Comparison of ENCODE assay signal across 9 cellular contexts in the genomic region with DNA sequence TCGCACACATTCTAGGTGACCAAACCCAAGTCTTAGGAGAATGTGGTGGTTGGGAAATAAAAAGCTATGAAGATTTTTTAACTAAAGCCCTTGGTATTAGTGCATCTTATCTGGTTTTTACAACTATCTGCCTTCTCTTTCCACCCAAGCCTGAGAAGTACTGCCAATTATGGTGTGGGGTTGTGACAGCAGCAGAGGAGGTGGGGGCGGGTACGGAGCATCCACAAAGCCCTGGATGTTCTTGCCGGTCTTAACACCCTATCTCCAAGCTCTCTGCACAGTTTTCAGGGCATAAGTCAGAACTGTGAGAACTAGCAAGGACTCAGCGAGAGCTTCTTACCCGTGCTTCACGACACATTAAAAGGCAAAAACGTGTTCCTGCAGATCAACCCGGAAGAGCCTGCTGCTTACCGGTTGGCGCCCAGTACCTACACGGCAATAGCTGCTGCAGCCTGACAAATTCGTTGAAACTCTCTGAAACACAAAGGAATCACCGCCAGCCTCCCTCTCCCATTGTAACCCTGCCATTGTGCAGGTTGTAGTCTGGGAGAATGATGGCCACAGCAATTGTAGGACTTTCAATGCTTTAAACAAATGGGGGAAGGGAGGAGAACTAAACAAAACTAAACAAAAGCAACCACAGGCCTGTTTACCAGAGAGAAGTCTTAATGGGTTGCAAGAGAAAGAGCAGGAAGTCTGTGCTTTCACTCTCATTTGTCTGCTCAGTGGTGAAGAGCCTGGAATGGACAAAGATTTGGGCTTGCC.
DNase-seq lines count a peak whose midpoint lies in the region; ATAC-seq, FAIRE-seq and TF ChIP-seq lines count a peak whose summit lies in the region.
"Had no signal": no experiment of that assay in that cellular context is flagged by ENCODE, and none has a peak within 500 bp of the region (broad histone marks: within the 10 kb centered on the region; RNA-seq: fewer than 3 reads in every experiment).

No MANE protein-coding gene starts in this region.

- H3K27ac ChIP-seq in GM12878 (ENCODE audit: control insufficient read depth, insufficient read depth) (no peak overlapping the region), neuronal stem cell (replicated peaks; ENCODE audit: low read length) (peak overlapping the region; percentile 83)
- H3K27ac ChIP-seq: WERI-Rb-1 had no signal

- H3K4me2 ChIP-seq in GM12878 (ENCODE audit: control insufficient read depth, insufficient read depth): no peak overlapping the region
- H3K4me2 ChIP-seq in neuronal stem cell (ENCODE audit: insufficient read depth, low read length, poor library complexity, severe bottlenecking): peak overlapping the region; percentile 59

- H3K27me3 ChIP-seq in GM12878 (replicated peaks in 1 of 2; ENCODE audit: control insufficient read depth in 2 of 2, insufficient read depth in 2 of 2, low read length in 1 of 2) (no peaks in the 10 kb centered on the region), neuronal stem cell (ENCODE audit: control insufficient read depth in 3 of 3, insufficient read depth in 3 of 3, low read depth in 1 of 3, low read length in 3 of 3) (no peaks in the 10 kb centered on the region)

- 84% methylated on average over 14 of the region's 14 CpGs for WGBS in GM12878 (ENCODE audit: insufficient coverage, insufficient replicate concordance, low lambda C conversion rate, missing lambda C conversion rate)
- WGBS in neuronal stem cell (ENCODE audit: extremely low coverage in 2 of 2, insufficient read length in 2 of 2, insufficient replicate concordance in 1 of 2), 2 donors: no CpG with 5 or more reads among the region's 14 CpGs

- no peaks in the 10 kb centered on the region for H3K79me1 ChIP-seq in neuronal stem cell (ENCODE audit: low read depth, low read length)

- H3K9ac ChIP-seq in GM12878 (ENCODE audit: control insufficient read depth, insufficient read depth, low read length) (no peak overlapping the region), neuronal stem cell (ENCODE audit: low read depth, low read length, poor library complexity) (no peak overlapping the region)

- H2AFZ ChIP-seq in GM12878 (ENCODE audit: control insufficient read depth, low read depth, low read length) (no peak overlapping the region), neuronal stem cell (ENCODE audit: low read length) (peak overlapping the region; percentile 86)

- POLR2A ChIA-PET in GM12878 (lab: Charles Lee): no interaction called here

- H2AK5ac ChIP-seq in neuronal stem cell (ENCODE audit: low read depth, low read length): no peak overlapping the region

- no peaks in the 10 kb centered on the region for H3K36me3 ChIP-seq in GM12878 (ENCODE audit: control insufficient read depth in 2 of 2, insufficient read depth in 2 of 2, low read length in 1 of 2)
- no peaks in the 10 kb centered on the region for H3K36me3 ChIP-seq in neuronal stem cell (replicated peaks in 1 of 2; ENCODE audit: control insufficient read depth in 2 of 2, insufficient read depth in 2 of 2, low read length in 2 of 2)
- H3K36me3 ChIP-seq: WERI-Rb-1 had no signal

- H3K4ac ChIP-seq in neuronal stem cell (ENCODE audit: low read length): no peak overlapping the region

- no peak overlapping the region for H2BK120ac ChIP-seq in neuronal stem cell (ENCODE audit: low read depth, low read length)

- no peak for TF ChIP-seq POLR2A in GM12878 (IDR thresholded peaks at IDR 0.05; ENCODE audit: low read depth, low read length)

- TF ChIP-seq RAD21 in GM12878 (IDR thresholded peaks at IDR 0.05; ENCODE audit: insufficient read depth, low read depth, low read length): no peak

- CTCF ChIA-PET in GM12878 (lab: Yijun Ruan, JAX): interaction anchor here (0.5 to 1.3 kb wide), 2 partner anchors 9 to 716 kb away, joined by 3 to 5 read pairs; no protein-coding TSS in a partner anchor

- SMC1A ChIA-PET in GM12878 (lab: Charles Lee; ENCODE audit: uncharacterized antibody, unreplicated experiment): interaction anchor here (0.7 to 1.3 kb wide), 2 partner anchors 9 to 22 kb away, joined by 3 read pairs; no protein-coding TSS in a partner anchor

- peak overlapping the region; percentile 63 for H3K18ac ChIP-seq in neuronal stem cell (ENCODE audit: low read length)

- RAD21 ChIA-PET in GM12878 (lab: Charles Lee; ENCODE audit: unreplicated experiment): no interaction called here

- 0 out of 3 replicates have a peak, but pooled peaks have one; percentile 25 for ATAC-seq in GM12878
- ATAC-seq in GM21825 (IDR thresholded peaks at IDR 0.05; ENCODE audit: unreplicated experiment): no peak

- no peak overlapping the region for H3K23ac ChIP-seq in neuronal stem cell (ENCODE audit: low read depth, low read length, poor library complexity)

- no peak overlapping the region for H2BK5ac ChIP-seq in neuronal stem cell (ENCODE audit: low read length)

- no peak overlapping the region for H2BK15ac ChIP-seq in neuronal stem cell (ENCODE audit: low read length)

- H4K91ac ChIP-seq in neuronal stem cell (ENCODE audit: low read depth, low read length, poor library complexity): no peak overlapping the region

- no TSS peak for BruUV-seq in GM12878 (replicated peaks; lab: Mats Ljungman, UMichigan)

- TF ChIP-seq CTCF in GM12878 (IDR thresholded peaks at IDR 0.05 in 2 of 3, conservative IDR thresholded peaks at IDR 0.05 in 1 of 3; ENCODE audit: control insufficient read depth in 2 of 3, extremely low read depth in 1 of 3, insufficient read depth in 1 of 3, low read depth in 3 of 3, low read length in 3 of 3): no peak

- H3K9me3 ChIP-seq in GM12878 (replicated peaks; ENCODE audit: control insufficient read depth, insufficient read depth, low read length) (no peaks in the 10 kb centered on the region; the same call in 2 of the 3 replicates), neuronal stem cell (replicated peaks in 1 of 2; ENCODE audit: control insufficient read depth in 2 of 2, insufficient read depth in 1 of 2, low read depth in 1 of 2, low read length in 2 of 2) (no peaks in the 10 kb centered on the region)

- peak; percentile 22 for DNase-seq in NCI-H510A treated with DMSO at 0.1 percent for 48 hours (lab: John Stamatoyannopoulos, UW)
- DNase-seq in NCI-H510A (lab: John Stamatoyannopoulos, UW): no peak
- DNase-seq in NCI-H69 (lab: John Stamatoyannopoulos, UW): peak; percentile 86
- DNase-seq in GM12878 (ENCODE audit: low read depth, low spot score): no peak
- DNase-seq in neuronal stem cell (ENCODE audit: low spot score): peak; percentile 88
- DNase-seq in kidney tubule cell (ENCODE audit: low spot score): no peak
- no peak for DNase-seq in KBM-7
- DNase-seq: WERI-Rb-1 had no signal

- H3K4me1 ChIP-seq in GM12878 (ENCODE audit: control insufficient read depth, insufficient read depth, low read length) (peaks cover 7% of the 10 kb centered on the region; the same call in 1 of the 2 replicates), neuronal stem cell (ENCODE audit: control insufficient read depth in 2 of 2, insufficient read depth in 1 of 2, low read depth in 1 of 2, low read length in 2 of 2) (peaks cover 19 to 33% of the 10 kb centered on the region in 2 donors)

- no peak overlapping the region for H3K4me3 ChIP-seq in GM12878
- H3K4me3 ChIP-seq in neuronal stem cell (ENCODE audit: low read length in 2 of 2): peak overlapping the region in 1 of 2 donors; percentile 33

- H3K79me2 ChIP-seq in GM12878 (ENCODE audit: control insufficient read depth, insufficient read depth, low read length): no peaks in the 10 kb centered on the region

- H4K20me1 ChIP-seq in GM12878 (ENCODE audit: control insufficient read depth, insufficient read depth): no peaks in the 10 kb centered on the region

- H2BK12ac ChIP-seq in neuronal stem cell (ENCODE audit: low read length): no peak overlapping the region

- no peak for FAIRE-seq in GM12878 (lab: Jason Lieb, UNC)

- intact Hi-C loops in GM12878 (cut with micrococcal nuclease; ENCODE audit: unreplicated experiment): no loop called here

- in situ Hi-C loops in GM12878 (cut with MboI) (no loop called here), KBM-7 (cut with MboI; ENCODE audit: low pct_unique_long_range_greater_than_20kb, low sequenced_read_pairs) (no loop called here)

- no peak overlapping the region for H3K14ac ChIP-seq in neuronal stem cell (ENCODE audit: low read length)

- no peak for TF ChIP-seq EP300 in GM12878 (IDR thresholded peaks at IDR 0.05; ENCODE audit: borderline replicate concordance in 1 of 2, control insufficient read depth in 1 of 2, low read depth in 2 of 2, low read length in 2 of 2)

- H4K8ac ChIP-seq in neuronal stem cell (ENCODE audit: low read depth, low read length): no peak overlapping the region

TF ChIP-seq in GM12878, 131 proteins besides CTCF, POLR2A, EP300 and RAD21 (continues in another document):
- TF ChIP-seq, protein P1, sequence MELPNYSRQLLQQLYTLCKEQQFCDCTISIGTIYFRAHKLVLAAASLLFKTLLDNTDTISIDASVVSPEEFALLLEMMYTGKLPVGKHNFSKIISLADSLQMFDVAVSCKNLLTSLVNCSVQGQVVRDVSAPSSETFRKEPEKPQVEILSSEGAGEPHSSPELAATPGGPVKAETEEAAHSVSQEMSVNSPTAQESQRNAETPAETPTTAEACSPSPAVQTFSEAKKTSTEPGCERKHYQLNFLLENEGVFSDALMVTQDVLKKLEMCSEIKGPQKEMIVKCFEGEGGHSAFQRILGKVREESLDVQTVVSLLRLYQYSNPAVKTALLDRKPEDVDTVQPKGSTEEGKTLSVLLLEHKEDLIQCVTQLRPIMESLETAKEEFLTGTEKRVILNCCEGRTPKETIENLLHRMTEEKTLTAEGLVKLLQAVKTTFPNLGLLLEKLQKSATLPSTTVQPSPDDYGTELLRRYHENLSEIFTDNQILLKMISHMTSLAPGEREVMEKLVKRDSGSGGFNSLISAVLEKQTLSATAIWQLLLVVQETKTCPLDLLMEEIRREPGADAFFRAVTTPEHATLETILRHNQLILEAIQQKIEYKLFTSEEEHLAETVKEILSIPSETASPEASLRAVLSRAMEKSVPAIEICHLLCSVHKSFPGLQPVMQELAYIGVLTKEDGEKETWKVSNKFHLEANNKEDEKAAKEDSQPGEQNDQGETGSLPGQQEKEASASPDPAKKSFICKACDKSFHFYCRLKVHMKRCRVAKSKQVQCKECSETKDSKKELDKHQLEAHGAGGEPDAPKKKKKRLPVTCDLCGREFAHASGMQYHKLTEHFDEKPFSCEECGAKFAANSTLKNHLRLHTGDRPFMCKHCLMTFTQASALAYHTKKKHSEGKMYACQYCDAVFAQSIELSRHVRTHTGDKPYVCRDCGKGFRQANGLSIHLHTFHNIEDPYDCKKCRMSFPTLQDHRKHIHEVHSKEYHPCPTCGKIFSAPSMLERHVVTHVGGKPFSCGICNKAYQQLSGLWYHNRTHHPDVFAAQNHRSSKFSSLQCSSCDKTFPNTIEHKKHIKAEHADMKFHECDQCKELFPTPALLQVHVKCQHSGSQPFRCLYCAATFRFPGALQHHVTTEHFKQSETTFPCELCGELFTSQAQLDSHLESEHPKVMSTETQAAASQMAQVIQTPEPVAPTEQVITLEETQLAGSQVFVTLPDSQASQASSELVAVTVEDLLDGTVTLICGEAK (IDR thresholded peaks at IDR 0.05; ENCODE audit: borderline replicate concordance): no peak
- TF ChIP-seq TAF1 (IDR thresholded peaks at IDR 0.05; ENCODE audit: borderline replicate concordance, low read depth, low read length) (no peak), CHD4 (IDR thresholded peaks at IDR 0.05) (no peak)

Comparison
In these comparisons a context has a peak if more than half of its experiments do, and no peak if none do; other contexts are left out.
1. DNase-seq: peak in NCI-H510A treated with DMSO at 0.1 percent for 48 hours (single experiment), NCI-H69 (single experiment) and neuronal stem cell (single experiment); none in NCI-H510A (single experiment), GM12878 (single experiment), kidney tubule cell (single experiment) and KBM-7 (single experiment).